Comparison of ENCODE assay signal across 16 cellular contexts in genomic region chr20:11217322-11217989, GRCh38.
DNase-seq lines count a peak whose midpoint lies in the region; ATAC-seq and TF ChIP-seq lines count a peak whose summit lies in the region.
"Had no signal": no experiment of that assay in that cellular context is flagged by ENCODE, and none has a peak within 500 bp of the region (broad histone marks: within the 10 kb centered on the region; RNA-seq: fewer than 3 reads in every experiment).

No MANE protein-coding gene starts in this region.

- TF ChIP-seq CTCF in AG04450 (IDR thresholded peaks at IDR 0.05; ENCODE audit: low read depth, low read length) = no peak
- no peak for TF ChIP-seq CTCF in mesothelial cell of epicardium (IDR thresholded peaks at IDR 0.05; ENCODE audit: unreplicated experiment)

- H3K9me3 ChIP-seq in AG04450 (ENCODE audit: control insufficient read depth, insufficient read depth, low read length) = no peaks in the 10 kb centered on the region
- H3K9me3 ChIP-seq: suprapubic skin had no signal

- DNase-seq in AG04450 (ENCODE audit: low read depth, low spot score) (no peak), NOMO-1 treated with dmso at 0.1 percent for 144 hours (lab: John Stamatoyannopoulos, UW; ENCODE audit: unreplicated experiment) (peak; percentile 57), dermis microvascular lymphatic vessel endothelial cell (ENCODE audit: low read depth in 2 of 2) (peak; percentile 81 to 90), mesothelial cell of epicardium (ENCODE audit: low spot score in 2 of 2, unreplicated experiment in 2 of 2) (no peak), GM19240 (ENCODE audit: insufficient read length, low spot score) (no peak)
- DNase-seq in effector CD8-positive, alpha-beta T cell (lab: John Stamatoyannopoulos, UW) = no peak
- DNase-seq in T-helper 2 cell treated with Interferon-gamma antibody and Interleukin-4, amounts not matched to agents 5 μg/mL and 100 μg/mL, for 36 hours (ENCODE audit: low spot score) = no peak
- DNase-seq: activated naive CD4-positive, alpha-beta T cell treated with anti-CD3 and anti-CD28 coated beads, Interleukin-2, amount 10 ng/mL, durations not matched to agents 7 days and 5 days; erythroblast; hypothalamus; NCI-H2107 had no signal

- no peaks in the 10 kb centered on the region for H3K9me3 Mint-ChIP-seq in mesothelial cell of epicardium
- H3K9me3 Mint-ChIP-seq in T-helper 2 cell treated with Interferon-gamma antibody and Interleukin-4, amounts not matched to agents 5 μg/mL and 100 μg/mL, for 36 hours = no peaks in the 10 kb centered on the region
- H3K9me3 Mint-ChIP-seq: central memory CD8-positive, alpha-beta T cell had no signal

- peak overlapping the region; percentile 81 for H3K27ac ChIP-seq in AG04450 (ENCODE audit: low read depth, low read length)
- H3K27ac ChIP-seq: suprapubic skin had no signal

- H3K4me3 Mint-ChIP-seq in mesothelial cell of epicardium = no peak overlapping the region
- H3K4me3 Mint-ChIP-seq in T-helper 2 cell treated with Interferon-gamma antibody and Interleukin-4, amounts not matched to agents 5 μg/mL and 100 μg/mL, for 36 hours = no peak overlapping the region
- H3K4me3 Mint-ChIP-seq: activated naive CD4-positive, alpha-beta T cell treated with anti-CD3 and anti-CD28 coated beads, Interleukin-2, amount 10 ng/mL, durations not matched to agents 7 days and 5 days; central memory CD8-positive, alpha-beta T cell had no signal

- no peak overlapping the region for H3K4me3 ChIP-seq in AG04450 (ENCODE audit: low read depth, low read length)
- H3K4me3 ChIP-seq: HAP-1, lung, suprapubic skin had no signal

- H3K27ac Mint-ChIP-seq in mesothelial cell of epicardium = peak overlapping the region; percentile 93
- no peak overlapping the region for H3K27ac Mint-ChIP-seq in T-helper 2 cell treated with Interferon-gamma antibody and Interleukin-4, amounts not matched to agents 5 μg/mL and 100 μg/mL, for 36 hours
- H3K27ac Mint-ChIP-seq: activated naive CD4-positive, alpha-beta T cell treated with anti-CD3 and anti-CD28 coated beads, Interleukin-2, amount 10 ng/mL, durations not matched to agents 7 days and 5 days had no signal

- H3K27me3 ChIP-seq in AG04450 (ENCODE audit: control insufficient read depth, insufficient read depth, low read length) = no peaks in the 10 kb centered on the region
- H3K27me3 ChIP-seq: suprapubic skin had no signal

- H3K36me3 Mint-ChIP-seq in mesothelial cell of epicardium = no peaks in the 10 kb centered on the region
- H3K36me3 Mint-ChIP-seq in T-helper 2 cell treated with Interferon-gamma antibody and Interleukin-4, amounts not matched to agents 5 μg/mL and 100 μg/mL, for 36 hours (ENCODE audit: low read depth) = no peaks in the 10 kb centered on the region
- H3K36me3 Mint-ChIP-seq: activated naive CD4-positive, alpha-beta T cell treated with anti-CD3 and anti-CD28 coated beads, Interleukin-2, amount 10 ng/mL, durations not matched to agents 7 days and 5 days had no signal

- CTCF ChIA-PET in AG04450 (lab: Charles Lee) = interaction anchor here (3.6 kb wide), 1 partner anchor 13 kb away, joined by 16 read pairs; no protein-coding TSS in a partner anchor

- ATAC-seq in GM21360 (IDR thresholded peaks at IDR 0.05; ENCODE audit: unreplicated experiment) = no peak

- POLR2A ChIA-PET in AG04450 (lab: Yijun Ruan, JAX) = interaction anchor here (1.0 kb wide), 1 partner anchor 783 kb away, joined by 3 read pairs; the partner anchor contains the start of genes MKKS and SLX4IP

- H3K4me1 Mint-ChIP-seq in mesothelial cell of epicardium = peaks cover 43% of the 10 kb centered on the region
- no peaks in the 10 kb centered on the region for H3K4me1 Mint-ChIP-seq in T-helper 2 cell treated with Interferon-gamma antibody and Interleukin-4, amounts not matched to agents 5 μg/mL and 100 μg/mL, for 36 hours (ENCODE audit: low read depth)
- H3K4me1 Mint-ChIP-seq: activated naive CD4-positive, alpha-beta T cell treated with anti-CD3 and anti-CD28 coated beads, Interleukin-2, amount 10 ng/mL, durations not matched to agents 7 days and 5 days; central memory CD8-positive, alpha-beta T cell had no signal

- H3K27me3 Mint-ChIP-seq in mesothelial cell of epicardium (ENCODE audit: low read depth) = peaks cover 33% of the 10 kb centered on the region
- no peaks in the 10 kb centered on the region for H3K27me3 Mint-ChIP-seq in T-helper 2 cell treated with Interferon-gamma antibody and Interleukin-4, amounts not matched to agents 5 μg/mL and 100 μg/mL, for 36 hours (ENCODE audit: low read depth)
- H3K27me3 Mint-ChIP-seq: activated naive CD4-positive, alpha-beta T cell treated with anti-CD3 and anti-CD28 coated beads, Interleukin-2, amount 10 ng/mL, durations not matched to agents 7 days and 5 days; central memory CD8-positive, alpha-beta T cell had no signal

Comparison
In these comparisons a context has a peak if more than half of its experiments do, and no peak if none do; other contexts are left out.
1. DNase-seq: peak in NOMO-1 treated with dmso at 0.1 percent for 144 hours (single experiment) and dermis microvascular lymphatic vessel endothelial cell (2 of 2); none in AG04450 (single experiment), mesothelial cell of epicardium (0 of 2), effector CD8-positive, alpha-beta T cell (single experiment), T-helper 2 cell treated with Interferon-gamma antibody and Interleukin-4, amounts not matched to agents 5 μg/mL and 100 μg/mL, for 36 hours (single experiment) and GM19240 (single experiment).